In genomic region chr2:74302865-74303264, GRCh38 we compare ENCODE assay signal across 22 cellular contexts. TPM values are rescaled to one million over a fixed set of nuclear protein-coding genes. Genes with fewer than 3 reads are reported as not detected.
"Had no signal": no experiment of that assay in that cellular context is flagged by ENCODE, and none has a peak within 500 bp of the region (broad histone marks: within the 10 kb centered on the region; RNA-seq: fewer than 3 reads in every experiment).

No MANE protein-coding gene starts in this region.

- H3K27me3 ChIP-seq: hepatocyte, right atrium auricular region, right lobe of liver, tibial nerve, vagina had no signal

- H3K4me2 ChIP-seq: hepatocyte, smooth muscle cell had no signal

- H3K4me3 ChIP-seq: hepatocyte, left ventricle myocardium inferior, lung, right atrium auricular region, right lobe of liver, smooth muscle cell, tibial nerve, vagina had no signal

- H3K36me3 ChIP-seq: right atrium auricular region, right lobe of liver had no signal

- ATAC-seq: natural killer cell treated with Interleukin-12 subunit alpha and Interleukin-12 subunit beta and Interleukin-15 and Interleukin-18, amount 100 ng/mL, for 72 hours; right lobe of liver; stimulated activated memory B cell treated with anti-CD40 and anti-IgM and Interleukin-4, amounts not matched to agents 10 μg/mL and 1 μg/mL and 100 μg/mL, for 72 hours; stimulated activated naive CD8-positive, alpha-beta T cell treated with anti-CD3 and anti-CD28 coated beads, Interleukin-15, amount 100 ng/mL, for 72 hours had no signal

- H2AFZ ChIP-seq: hepatocyte had no signal

- H3K27ac ChIP-seq: hepatocyte, left ventricle myocardium inferior, right atrium auricular region, right lobe of liver, tibial nerve, vagina had no signal

- H3K9me3 ChIP-seq: right atrium auricular region, right lobe of liver, vagina had no signal

- H3K4me1 ChIP-seq: left ventricle myocardium inferior, right atrium auricular region, right lobe of liver, tibial nerve, vagina had no signal

- DNase-seq: islet precursor cell; left ventricle myocardium inferior; mesendoderm; naive thymus-derived CD4-positive, alpha-beta T cell; nucleus accumbens; right lobe of liver; stimulated activated CD4-positive, alpha-beta T cell treated with anti-CD3 and anti-CD28 coated beads, Interleukin-1b, Interleukin-23, amount 100 ng/mL, for 48 hours; stimulated activated CD4-positive, alpha-beta T cell treated with anti-CD3 and anti-CD28 coated beads, Interleukin-2, amount 100 ng/mL, for 48 hours; stimulated activated CD4-positive, alpha-beta T cell treated with anti-CD3 and anti-CD28 coated beads, Interleukin-4, amount 100 ng/mL, for 4 hours; stimulated activated CD8-positive, alpha-beta memory T cell treated with anti-CD3 and anti-CD28 coated beads, Interleukin-4, amount 100 ng/mL, for 48 hours; stimulated activated naive CD4-positive, alpha-beta T cell treated with Interleukin-2 at 50 U/mL for 16 hours; stimulated activated naive CD8-positive, alpha-beta T cell treated with anti-CD3 and anti-CD28 coated beads, Interleukin-15, amount 100 ng/mL, for 72 hours; substantia nigra had no signal

RNA-seq across cellular contexts. Expression of gene SLC4A5, which starts 40.4 kb away (rescaled TPM):
- total RNA-seq: pulmonary artery endothelial cell had no signal
